Comparison of ENCODE assay signal across 30 cellular contexts in the genomic region with DNA sequence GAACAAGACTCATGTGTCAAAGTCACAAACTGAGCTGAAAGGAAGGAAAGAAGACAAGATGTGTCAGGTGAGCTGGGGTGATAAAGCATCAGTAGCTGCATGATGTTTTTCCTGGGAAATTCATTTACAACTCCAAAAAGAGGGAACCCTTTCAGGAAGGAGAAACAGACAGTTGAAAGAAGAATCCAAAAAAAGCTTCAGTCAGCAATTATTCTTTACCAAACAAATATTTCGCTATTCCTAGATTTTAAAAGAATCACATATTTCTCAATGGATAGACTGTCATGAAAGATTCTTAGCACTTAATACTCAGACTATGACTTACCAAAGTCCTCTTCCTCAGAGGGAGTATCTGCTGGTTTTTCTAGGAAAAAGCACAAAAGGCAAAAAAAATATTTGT.
"Had no signal": no experiment of that assay in that cellular context is flagged by ENCODE, and none has a peak within 500 bp of the region (broad histone marks: within the 10 kb centered on the region; RNA-seq: fewer than 3 reads in every experiment).

No MANE protein-coding gene starts in this region.

- H3K4me2 ChIP-seq: neural progenitor cell, smooth muscle cell had no signal

- H3K36me3 ChIP-seq: esophagus squamous epithelium, heart right ventricle, left lung, neural progenitor cell, tibial artery had no signal

- DNase-seq: cortex of kidney; effector memory CD8-positive, alpha-beta T cell; erythroblast; esophagus squamous epithelium; foreskin melanocyte; glutamatergic neuron; heart right ventricle; hippocampal formation; left cardiac atrium; left lung; mesendoderm; midbrain; naive thymus-derived CD4-positive, alpha-beta T cell; stimulated activated CD4-positive, alpha-beta T cell treated with anti-CD3 and anti-CD28 coated beads, Interleukin-12 subunit alpha, Interleukin-12 subunit beta, amount 100 ng/mL, for 4 hours; stimulated activated CD4-positive, alpha-beta T cell treated with anti-CD3 and anti-CD28 coated beads, Interleukin-1b, Interleukin-23, amount 100 ng/mL, for 48 hours; stimulated activated CD4-positive, alpha-beta T cell treated with anti-CD3 and anti-CD28 coated beads, Interleukin-4, amount 100 ng/mL, for 1 hour; stimulated activated CD8-positive, alpha-beta memory T cell treated with anti-CD3 and anti-CD28 coated beads, Interleukin-4, amount 100 ng/mL, for 48 hours; stimulated activated naive CD8-positive, alpha-beta T cell treated with anti-CD3 and anti-CD28 coated beads, Interleukin-15, Interleukin-2, amounts not matched to agents 100 U/mL and 50 U/mL, for 24 hours; substantia nigra; testis; tibial artery had no signal

- H3K79me2 ChIP-seq: parathyroid adenoma had no signal

- H2AFZ ChIP-seq: neural progenitor cell, parathyroid adenoma had no signal

- H3K27me3 Mint-ChIP-seq: effector memory CD8-positive, alpha-beta T cell; progenitor cell of endocrine pancreas; type B pancreatic cell had no signal

- H3K9ac ChIP-seq: neural progenitor cell, parathyroid adenoma had no signal

- FAIRE-seq: endometrium, islet of Langerhans had no signal

- H3K9me3 ChIP-seq: esophagus squamous epithelium, testis, tibial artery had no signal

- H3K4me3 ChIP-seq: esophagus squamous epithelium, heart right ventricle, left lung, neural progenitor cell, smooth muscle cell, testis, tibial artery had no signal

- H3K27ac ChIP-seq: esophagus squamous epithelium, heart right ventricle, left lung, neural progenitor cell, parathyroid adenoma, testis, tibial artery had no signal

- H3K36me3 Mint-ChIP-seq: naive thymus-derived CD4-positive, alpha-beta T cell; neural progenitor cell; type B pancreatic cell had no signal

- H3K4me1 ChIP-seq: esophagus squamous epithelium, heart right ventricle, left lung, parathyroid adenoma, testis, tibial artery had no signal

- H3K27ac Mint-ChIP-seq: effector memory CD8-positive, alpha-beta T cell; naive thymus-derived CD4-positive, alpha-beta T cell; nephron; neural progenitor cell; progenitor cell of endocrine pancreas; type B pancreatic cell had no signal

- H3K9me3 Mint-ChIP-seq: type B pancreatic cell had no signal

- H3K4me1 Mint-ChIP-seq: naive thymus-derived CD4-positive, alpha-beta T cell; nephron had no signal

- ATAC-seq: effector memory CD8-positive, alpha-beta T cell; heart right ventricle; left cardiac atrium; left lung; naive thymus-derived CD4-positive, alpha-beta T cell; sciatic nerve; stimulated activated naive CD8-positive, alpha-beta T cell treated with anti-CD3 and anti-CD28 coated beads, Interleukin-15, Interleukin-2, amounts not matched to agents 100 U/mL and 50 U/mL, for 24 hours had no signal

- H3K4me3 Mint-ChIP-seq: effector memory CD8-positive, alpha-beta T cell; naive thymus-derived CD4-positive, alpha-beta T cell; nephron; neural progenitor cell; type B pancreatic cell had no signal

- H3K27me3 ChIP-seq: esophagus squamous epithelium, heart right ventricle, left lung, neural progenitor cell, testis, tibial artery had no signal
